9 cellular contexts compared by ENCODE assay signal in the genomic region with DNA sequence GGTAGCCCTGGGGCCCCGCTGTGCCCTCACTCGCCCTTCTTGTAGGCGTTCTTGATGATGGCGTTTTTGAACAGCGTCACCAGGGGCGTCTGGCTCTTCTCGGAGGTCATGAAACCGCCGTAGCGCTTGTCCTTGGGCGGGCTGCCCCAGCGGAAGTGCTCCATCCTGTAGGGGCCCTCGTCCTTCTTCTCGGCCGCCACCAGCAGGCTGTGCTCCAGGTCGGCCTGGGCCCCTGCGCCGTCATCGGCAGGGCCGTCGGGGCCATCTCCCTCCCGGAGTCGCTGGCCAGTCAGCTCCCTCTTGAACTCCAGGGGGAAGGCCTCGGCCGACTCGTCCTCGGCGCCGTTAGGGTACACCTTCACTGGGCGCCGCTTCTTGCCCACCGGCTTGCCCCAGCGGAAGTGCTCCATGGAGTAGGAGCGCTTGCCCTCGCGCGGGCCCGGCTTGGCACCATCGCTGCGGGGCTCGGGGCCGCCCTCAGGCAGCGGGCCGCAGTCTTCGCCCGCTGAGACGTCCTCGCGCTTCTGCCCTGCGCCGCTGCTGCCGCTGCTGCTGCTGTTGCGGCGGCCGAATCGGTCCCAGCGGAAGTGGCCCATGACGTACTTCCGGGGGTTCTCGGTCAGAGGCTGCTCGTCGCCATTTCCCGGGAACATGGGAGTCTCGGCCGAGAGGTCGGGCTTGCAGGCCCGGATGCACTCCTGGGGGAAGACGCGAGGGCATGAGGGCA. TPM values are rescaled to one million over a fixed set of nuclear protein-coding genes. Genes with fewer than 3 reads are reported as not detected.
A peak's percentile ranks its signal among the peaks of the same experiment; 100 is the strongest.
DNase-seq lines count a peak whose midpoint lies in the region; ATAC-seq lines count a peak whose summit lies in the region.
"Had no signal": no experiment of that assay in that cellular context is flagged by ENCODE, and none has a peak within 500 bp of the region (broad histone marks: within the 10 kb centered on the region; RNA-seq: fewer than 3 reads in every experiment).

No MANE protein-coding gene starts in this region.

- H3K27ac Mint-ChIP-seq in activated T-helper 1 cell treated with anti-CD3 and anti-CD28 coated beads, Interleukin-12 subunit alpha, Interleukin-12 subunit beta, Interleukin-2, Interleukin-4 antibody, amounts not matched to agents 30 ng/mL and 10 ng/mL and 1 ng/mL, durations not matched to agents 14 hours and 24 hours and 36 hours: peak overlapping the region; percentile 82

- H3K27me3 Mint-ChIP-seq in activated T-helper 1 cell treated with anti-CD3 and anti-CD28 coated beads, Interleukin-12 subunit alpha, Interleukin-12 subunit beta, Interleukin-2, Interleukin-4 antibody, amounts not matched to agents 30 ng/mL and 10 ng/mL and 1 ng/mL, durations not matched to agents 14 hours and 24 hours and 36 hours (ENCODE audit: insufficient read depth): peaks cover 12% of the 10 kb centered on the region

- DNase-seq in activated T-helper 1 cell treated with anti-CD3 and anti-CD28 coated beads, Interleukin-12 subunit alpha, Interleukin-12 subunit beta, Interleukin-2, Interleukin-4 antibody, amounts not matched to agents 30 ng/mL and 10 ng/mL and 1 ng/mL, durations not matched to agents 14 hours and 24 hours and 36 hours (ENCODE audit: low spot score): peak; percentile 63
- DNase-seq in Right ventricle myocardium inferior (ENCODE audit: missing footprints) (peak; percentile 88), Kasumi-1 (lab: John Stamatoyannopoulos, UW) (no peak), NCI-H510A treated with DMSO at 0.1 percent for 48 hours (lab: John Stamatoyannopoulos, UW) (no peak), T1000 (lab: John Stamatoyannopoulos, UW) (no peak)
- peak; percentile 51 to 62 (median 53) for DNase-seq in stimulated activated CD4-positive, alpha-beta T cell treated with anti-CD3 and anti-CD28 coated beads, Interleukin-12 subunit alpha, Interleukin-12 subunit beta, amount 100 ng/mL, for 48 hours (ENCODE audit: low read depth in 2 of 3, low spot score in 1 of 3)

- peak overlapping the region; percentile 83 for H3K4me3 Mint-ChIP-seq in activated T-helper 1 cell treated with anti-CD3 and anti-CD28 coated beads, Interleukin-12 subunit alpha, Interleukin-12 subunit beta, Interleukin-2, Interleukin-4 antibody, amounts not matched to agents 30 ng/mL and 10 ng/mL and 1 ng/mL, durations not matched to agents 14 hours and 24 hours and 36 hours

- ATAC-seq in HG03064 (IDR thresholded peaks at IDR 0.05; ENCODE audit: low read depth, unreplicated experiment) (peak; percentile 53), Right ventricle myocardium inferior (peak; percentile 69), GM18511 (IDR thresholded peaks at IDR 0.05; ENCODE audit: unreplicated experiment) (no peak)

- H3K36me3 Mint-ChIP-seq in activated T-helper 1 cell treated with anti-CD3 and anti-CD28 coated beads, Interleukin-12 subunit alpha, Interleukin-12 subunit beta, Interleukin-2, Interleukin-4 antibody, amounts not matched to agents 30 ng/mL and 10 ng/mL and 1 ng/mL, durations not matched to agents 14 hours and 24 hours and 36 hours (ENCODE audit: low read depth): peaks cover 9% of the 10 kb centered on the region

- peaks cover 19% of the 10 kb centered on the region for H3K4me1 Mint-ChIP-seq in activated T-helper 1 cell treated with anti-CD3 and anti-CD28 coated beads, Interleukin-12 subunit alpha, Interleukin-12 subunit beta, Interleukin-2, Interleukin-4 antibody, amounts not matched to agents 30 ng/mL and 10 ng/mL and 1 ng/mL, durations not matched to agents 14 hours and 24 hours and 36 hours (ENCODE audit: low read depth)

- intact Hi-C loops in activated T-helper 1 cell treated with anti-CD3 and anti-CD28 coated beads, Interleukin-12 subunit alpha, Interleukin-12 subunit beta, Interleukin-2, Interleukin-4 antibody, amounts not matched to agents 30 ng/mL and 10 ng/mL and 1 ng/mL, durations not matched to agents 14 hours and 24 hours and 36 hours (cut with micrococcal nuclease): no loop called here
- intact Hi-C loops in Right ventricle myocardium inferior (cut with DNase I): no loop called here

- H3K9me3 Mint-ChIP-seq in activated T-helper 1 cell treated with anti-CD3 and anti-CD28 coated beads, Interleukin-12 subunit alpha, Interleukin-12 subunit beta, Interleukin-2, Interleukin-4 antibody, amounts not matched to agents 30 ng/mL and 10 ng/mL and 1 ng/mL, durations not matched to agents 14 hours and 24 hours and 36 hours: no peaks in the 10 kb centered on the region

RNA-seq across cellular contexts. Expression of a gene that starts 7.2 kb away (rescaled TPM):
- 5.0 and 5.9 TPM in 2 replicates for total RNA-seq in activated T-helper 1 cell treated with anti-CD3 and anti-CD28 coated beads, Interleukin-12 subunit alpha, Interleukin-12 subunit beta, Interleukin-2, Interleukin-4 antibody, amounts not matched to agents 30 ng/mL and 10 ng/mL and 1 ng/mL, durations not matched to agents 14 hours and 24 hours and 36 hours
- 9.1 TPM for total RNA-seq in Right ventricle myocardium inferior
- total RNA-seq: M059J had no signal

Comparison
In these comparisons a context has a peak if more than half of its experiments do, and no peak if none do; other contexts are left out.
1. DNase-seq: peak in activated T-helper 1 cell treated with anti-CD3 and anti-CD28 coated beads, Interleukin-12 subunit alpha, Interleukin-12 subunit beta, Interleukin-2, Interleukin-4 antibody, amounts not matched to agents 30 ng/mL and 10 ng/mL and 1 ng/mL, durations not matched to agents 14 hours and 24 hours and 36 hours (single experiment), Right ventricle myocardium inferior (single experiment) and stimulated activated CD4-positive, alpha-beta T cell treated with anti-CD3 and anti-CD28 coated beads, Interleukin-12 subunit alpha, Interleukin-12 subunit beta, amount 100 ng/mL, for 48 hours (3 of 3); none in Kasumi-1 (0 of 2), NCI-H510A treated with DMSO at 0.1 percent for 48 hours (single experiment) and T1000 (single experiment).